In the genomic region with DNA sequence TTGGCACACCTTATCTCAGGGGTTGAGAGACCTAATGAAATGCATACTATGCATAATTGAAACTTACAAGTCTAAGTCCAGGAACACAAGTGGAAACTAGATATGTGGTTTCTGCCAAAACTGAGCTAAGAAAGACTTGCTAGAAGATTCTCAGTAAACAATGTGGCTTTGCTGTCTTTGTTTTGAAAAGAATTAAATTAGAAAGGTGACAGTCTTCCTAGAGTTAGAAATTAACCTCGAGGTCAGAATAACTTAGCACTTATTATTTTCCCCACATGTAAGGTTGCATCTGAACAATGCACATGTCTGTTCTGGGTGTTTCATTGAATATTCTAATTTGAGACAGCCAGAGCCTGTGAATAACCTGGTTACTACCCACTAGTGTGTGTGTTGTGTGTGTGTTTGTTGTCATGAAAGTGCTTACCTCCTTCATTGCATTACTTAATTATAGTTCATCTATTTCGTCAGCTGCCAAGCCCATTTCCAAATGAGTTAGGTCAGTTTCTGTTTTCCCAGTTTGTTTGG, we compare ENCODE assay signal across 1 cellular context.
TF ChIP-seq lines count a peak whose summit lies in the region.

No MANE protein-coding gene starts in this region.

TF ChIP-seq in SK-N-SH, 30 proteins besides CTCF, POLR2A, EP300 and RAD21 (continued from another document):
- TF ChIP-seq, protein P1, sequence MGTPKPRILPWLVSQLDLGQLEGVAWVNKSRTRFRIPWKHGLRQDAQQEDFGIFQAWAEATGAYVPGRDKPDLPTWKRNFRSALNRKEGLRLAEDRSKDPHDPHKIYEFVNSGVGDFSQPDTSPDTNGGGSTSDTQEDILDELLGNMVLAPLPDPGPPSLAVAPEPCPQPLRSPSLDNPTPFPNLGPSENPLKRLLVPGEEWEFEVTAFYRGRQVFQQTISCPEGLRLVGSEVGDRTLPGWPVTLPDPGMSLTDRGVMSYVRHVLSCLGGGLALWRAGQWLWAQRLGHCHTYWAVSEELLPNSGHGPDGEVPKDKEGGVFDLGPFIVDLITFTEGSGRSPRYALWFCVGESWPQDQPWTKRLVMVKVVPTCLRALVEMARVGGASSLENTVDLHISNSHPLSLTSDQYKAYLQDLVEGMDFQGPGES (IDR thresholded peaks at IDR 0.05; ENCODE audit: low read depth, low read length), result no peak
- no peak for TF ChIP-seq YY1 (IDR thresholded peaks at IDR 0.05; ENCODE audit: low read depth)
